22 cellular contexts compared by ENCODE assay signal in genomic region chr16:47657032-47657431, GRCh38.
"Had no signal": no experiment of that assay in that cellular context is flagged by ENCODE, and none has a peak within 500 bp of the region (broad histone marks: within the 10 kb centered on the region; RNA-seq: fewer than 3 reads in every experiment).

No MANE protein-coding gene starts in this region.

- H3K27ac ChIP-seq: coronary artery, dorsolateral prefrontal cortex, esophagus muscularis mucosa, foreskin keratinocyte, gastroesophageal sphincter, heart left ventricle, hepatocyte, left lung, lower lobe of right lung had no signal

- H3K4me3 ChIP-seq: coronary artery, dorsolateral prefrontal cortex, esophagus muscularis mucosa, gastroesophageal sphincter, heart left ventricle, hepatocyte, left lung, lower lobe of right lung, mucosa of descending colon had no signal

- H3K9me3 Mint-ChIP-seq: immature natural killer cell, mesothelial cell of epicardium had no signal

- H3K4me3 Mint-ChIP-seq: immature natural killer cell, mesothelial cell of epicardium had no signal

- H3K9me3 ChIP-seq: esophagus muscularis mucosa, gastroesophageal sphincter, left lung, lower lobe of right lung had no signal

- H3K27me3 ChIP-seq: dorsolateral prefrontal cortex, esophagus muscularis mucosa, foreskin keratinocyte, gastroesophageal sphincter, heart left ventricle, hepatocyte, left lung had no signal

- H3K4me1 ChIP-seq: esophagus muscularis mucosa, foreskin keratinocyte, gastroesophageal sphincter, heart left ventricle, left lung, lower lobe of right lung had no signal

- H3K4me1 Mint-ChIP-seq: immature natural killer cell, mesothelial cell of epicardium had no signal

- ATAC-seq: foreskin keratinocyte, gastroesophageal sphincter, heart left ventricle, left colon, left lung, left ventricle myocardium superior, lower lobe of right lung, mucosa of descending colon had no signal

- H3K27ac Mint-ChIP-seq: mesothelial cell of epicardium had no signal

- DNase-seq: dermis blood vessel endothelial cell; dorsolateral prefrontal cortex; effector CD4-positive, alpha-beta T cell; effector memory CD4-positive, alpha-beta T cell; foreskin keratinocyte; heart left ventricle; hypothalamus; immature natural killer cell; islet precursor cell; kidney; kidney glomerular epithelial cell; left colon; left lung; left ventricle myocardium superior; lower lobe of right lung; mesenchymal stem cell; mucosa of descending colon had no signal
